ENCODE assay signal across 25 cellular contexts in the genomic region with DNA sequence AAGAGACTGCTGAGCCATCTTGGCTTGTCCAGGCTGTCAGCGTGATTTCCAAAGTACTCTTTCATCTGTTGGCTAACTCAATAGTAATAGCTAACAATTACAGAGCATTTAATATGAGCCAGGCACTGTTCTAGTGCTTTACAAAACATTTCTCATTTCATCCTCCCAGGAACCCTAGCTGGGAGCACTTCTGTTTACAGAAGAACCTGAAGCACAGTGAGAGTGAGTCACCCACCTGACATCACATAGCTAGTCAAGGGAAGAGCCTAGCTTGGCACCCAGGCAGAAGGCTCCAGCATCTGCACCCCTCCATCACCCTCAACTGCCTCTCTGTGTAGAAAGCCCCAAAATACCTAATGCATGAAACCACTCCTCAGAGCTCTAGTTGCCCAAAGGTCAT. TPM values are rescaled to one million over a fixed set of nuclear protein-coding genes. Genes with fewer than 3 reads are reported as not detected.
DNase-seq lines count a peak whose midpoint lies in the region; ATAC-seq and TF ChIP-seq lines count a peak whose summit lies in the region.
"Had no signal": no experiment of that assay in that cellular context is flagged by ENCODE, and none has a peak within 500 bp of the region (broad histone marks: within the 10 kb centered on the region; RNA-seq: fewer than 3 reads in every experiment).

No MANE protein-coding gene starts in this region.

- ATAC-seq in activated CD4-positive, alpha-beta T cell treated with anti-CD3 and anti-CD28 coated beads for 36 hours, result peak; percentile 42
- ATAC-seq in RWPE2 (ENCODE audit: low read depth), result peak; percentile 46; the same call in 2 of the 3 replicates
- ATAC-seq in esophagus mucosa, result peak; percentile 84
- no peak for ATAC-seq in GM18861 (IDR thresholded peaks at IDR 0.05; ENCODE audit: unreplicated experiment)
- ATAC-seq in left ventricle myocardium superior, result no peak

- no peaks in the 10 kb centered on the region for H3K27me3 Mint-ChIP-seq in activated CD4-positive, alpha-beta T cell treated with anti-CD3 and anti-CD28 coated beads for 36 hours

- CTCF ChIA-PET in activated CD4-positive, alpha-beta T cell treated with anti-CD3 and anti-CD28 coated beads for 36 hours (lab: Charles Lee), result interaction anchor here (0.9 to 1.7 kb wide), 5 partner anchors 24 to 208 kb away, joined by 3 to 5 read pairs (median 3); no protein-coding TSS in a partner anchor

- no peak for TF ChIP-seq CTCF in RWPE2 (IDR thresholded peaks at IDR 0.05; ENCODE audit: poor library complexity, severe bottlenecking)

- H3K27me3 ChIP-seq in RWPE2 (ENCODE audit: insufficient read depth, poor library complexity, severe bottlenecking), result no peaks in the 10 kb centered on the region
- H3K27me3 ChIP-seq: MG63 had no signal

- intact Hi-C loops in activated CD4-positive, alpha-beta T cell treated with anti-CD3 and anti-CD28 coated beads for 36 hours (cut with DNase I, micrococcal nuclease), result no loop called here
- intact Hi-C loops in left ventricle myocardium superior (cut with micrococcal nuclease), result no loop called here

- no peaks in the 10 kb centered on the region for H3K36me3 Mint-ChIP-seq in activated CD4-positive, alpha-beta T cell treated with anti-CD3 and anti-CD28 coated beads for 36 hours (ENCODE audit: low read depth)

- H3K9me3 ChIP-seq in RWPE2 (ENCODE audit: severe bottlenecking), result no peaks in the 10 kb centered on the region
- H3K9me3 ChIP-seq: MG63 had no signal

- no peak for DNase-seq in activated CD4-positive, alpha-beta T cell treated with anti-CD3 and anti-CD28 coated beads for 36 hours
- no peak for DNase-seq in activated CD4-positive, alpha-beta T cell treated with anti-CD3 and anti-CD28 coated beads, Interleukin-2, amount 50 U/mL, for 4 hours
- DNase-seq in RWPE2 (ENCODE audit: low spot score) (no peak), pons (ENCODE audit: low spot score) (no peak), left ventricle myocardium superior (no peak)
- DNase-seq: 8988T; AML-193; Calu3; CD8-positive, alpha-beta memory T cell; DMS79; HCEC 1CT; Kasumi-1; MG63; NCI-H1417; NCI-H1694 treated with DMSO at 0.1 percent for 48 hours; NCI-H2081 treated with DMSO at 0.1 percent for 48 hours; NCI-H2171 treated with DMSO at 0.1 percent for 48 hours; NCI-H446 treated with DMSO at 0.1 percent for 48 hours; NCI-H526 treated with DMSO at 0.1 percent for 48 hours; OCI-M1; SHP77 had no signal

- no peak overlapping the region for H3K27ac Mint-ChIP-seq in activated CD4-positive, alpha-beta T cell treated with anti-CD3 and anti-CD28 coated beads for 36 hours

- POLR2A ChIA-PET in activated CD4-positive, alpha-beta T cell treated with anti-CD3 and anti-CD28 coated beads for 36 hours (lab: Charles Lee), result no interaction called here

- H3K9me3 Mint-ChIP-seq in activated CD4-positive, alpha-beta T cell treated with anti-CD3 and anti-CD28 coated beads for 36 hours (ENCODE audit: low read depth), result no peaks in the 10 kb centered on the region
- H3K9me3 Mint-ChIP-seq: CD8-positive, alpha-beta memory T cell had no signal

- no peaks in the 10 kb centered on the region for H3K4me1 ChIP-seq in RWPE2 (ENCODE audit: insufficient read depth, poor library complexity, severe bottlenecking)

- peaks cover 9% of the 10 kb centered on the region for H3K4me1 Mint-ChIP-seq in activated CD4-positive, alpha-beta T cell treated with anti-CD3 and anti-CD28 coated beads for 36 hours

- no peaks in the 10 kb centered on the region for H3K36me3 ChIP-seq in RWPE2 (ENCODE audit: low read depth)
- H3K36me3 ChIP-seq: MG63 had no signal

- H3K4me3 ChIP-seq in RWPE2 (ENCODE audit: severe bottlenecking), result no peak overlapping the region
- H3K4me3 ChIP-seq: MG63, SK-N-MC had no signal

- no peak overlapping the region for H3K27ac ChIP-seq in RWPE2 (ENCODE audit: poor library complexity, severe bottlenecking)
- H3K27ac ChIP-seq: C4-2B, SK-N-MC had no signal

- no peak overlapping the region for H3K4me3 Mint-ChIP-seq in activated CD4-positive, alpha-beta T cell treated with anti-CD3 and anti-CD28 coated beads for 36 hours
- H3K4me3 Mint-ChIP-seq: CD8-positive, alpha-beta memory T cell had no signal

RNA-seq across cellular contexts. Expression of a gene that starts 57.5 kb away (rescaled TPM):
- total RNA-seq in activated CD4-positive, alpha-beta T cell treated with anti-CD3 and anti-CD28 coated beads for 36 hours, result 10 to 100 TPM; 62.7 to 82.7 TPM
- total RNA-seq in esophagus mucosa, result 4.2 TPM
- total RNA-seq in left ventricle myocardium superior, result 7.8 TPM

Comparison
In these comparisons a context has a peak if more than half of its experiments do, and no peak if none do; other contexts are left out.
1. ATAC-seq: peak in activated CD4-positive, alpha-beta T cell treated with anti-CD3 and anti-CD28 coated beads for 36 hours (single experiment), RWPE2 (single experiment) and esophagus mucosa (single experiment); none in GM18861 (single experiment) and left ventricle myocardium superior (single experiment).